ENCODE assay signal across 2 cellular contexts in genomic region chr10:35768731-35769130, GRCh38.
TF ChIP-seq lines count a peak whose summit lies in the region.

No MANE protein-coding gene starts in this region.

TF ChIP-seq in GM12878, 131 proteins besides CTCF, POLR2A, EP300 and RAD21 (continued from another document):
- TF ChIP-seq PBX3 (IDR thresholded peaks at IDR 0.05; ENCODE audit: insufficient replicate concordance, low read depth, low read length): no peak
- TF ChIP-seq MTA2 (IDR thresholded peaks at IDR 0.05; ENCODE audit: low read depth): peak; percentile 38; the same call in 1 of the 2 replicates
- peak; percentile 63 for TF ChIP-seq NR2F1 (conservative IDR thresholded peaks at IDR 0.05)
- TF ChIP-seq HCFC1 (IDR thresholded peaks at IDR 0.05; ENCODE audit: low read length): no peak
- TF ChIP-seq ZNF384 (IDR thresholded peaks at IDR 0.05; ENCODE audit: borderline replicate concordance, low read depth, low read length): no peak
- TF ChIP-seq, protein P1, sequence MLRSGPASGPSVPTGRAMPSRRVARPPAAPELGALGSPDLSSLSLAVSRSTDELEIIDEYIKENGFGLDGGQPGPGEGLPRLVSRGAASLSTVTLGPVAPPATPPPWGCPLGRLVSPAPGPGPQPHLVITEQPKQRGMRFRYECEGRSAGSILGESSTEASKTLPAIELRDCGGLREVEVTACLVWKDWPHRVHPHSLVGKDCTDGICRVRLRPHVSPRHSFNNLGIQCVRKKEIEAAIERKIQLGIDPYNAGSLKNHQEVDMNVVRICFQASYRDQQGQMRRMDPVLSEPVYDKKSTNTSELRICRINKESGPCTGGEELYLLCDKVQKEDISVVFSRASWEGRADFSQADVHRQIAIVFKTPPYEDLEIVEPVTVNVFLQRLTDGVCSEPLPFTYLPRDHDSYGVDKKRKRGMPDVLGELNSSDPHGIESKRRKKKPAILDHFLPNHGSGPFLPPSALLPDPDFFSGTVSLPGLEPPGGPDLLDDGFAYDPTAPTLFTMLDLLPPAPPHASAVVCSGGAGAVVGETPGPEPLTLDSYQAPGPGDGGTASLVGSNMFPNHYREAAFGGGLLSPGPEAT (IDR thresholded peaks at IDR 0.05; ENCODE audit: low read depth): no peak

TF ChIP-seq in WTC11, 78 proteins besides CTCF, POLR2A, EP300 and RAD21 (continued from another document):
- TF ChIP-seq ERG (CRISPR knock-in tag; IDR thresholded peaks at IDR 0.05): no peak
- no peak for TF ChIP-seq ZNF425 (CRISPR knock-in tag; conservative IDR thresholded peaks at IDR 0.05)
